In genomic region chr5:142655339-142656267, GRCh38 we compare ENCODE assay signal across 8 cellular contexts. TPM values are rescaled to one million over a fixed set of nuclear protein-coding genes. Genes with fewer than 3 reads are reported as not detected.
DNase-seq lines count a peak whose midpoint lies in the region; ATAC-seq, FAIRE-seq and TF ChIP-seq lines count a peak whose summit lies in the region.

No MANE protein-coding gene starts in this region.

- in situ Hi-C loops in G401 (cut with HindIII; ENCODE audit: low sequenced_read_pairs) = no loop called here

- no peaks in the 10 kb centered on the region for H3K9me3 ChIP-seq in kidney (ENCODE audit: control insufficient read depth in 1 of 2, low read length in 2 of 2)

- peak; percentile 98 for TF ChIP-seq CTCF in kidney (IDR thresholded peaks at IDR 0.05; ENCODE audit: borderline replicate concordance, extremely low read depth, insufficient read depth)

- H3K27ac ChIP-seq in caudate nucleus (ENCODE audit: low read depth, low read length) (peak overlapping the region; percentile 93), kidney (ENCODE audit: low read depth in 2 of 2, low read length in 2 of 2) (no peak overlapping the region)

- peak; percentile 86 for ATAC-seq in HG02798 (IDR thresholded peaks at IDR 0.05; ENCODE audit: poor library complexity, unreplicated experiment)
- ATAC-seq in HG03439 (IDR thresholded peaks at IDR 0.05; ENCODE audit: unreplicated experiment) = no peak

- no peak overlapping the region for H3K4me3 ChIP-seq in kidney (ENCODE audit: low read length in 2 of 2)

- no peak overlapping the region for H3K9ac ChIP-seq in kidney (ENCODE audit: low read length in 2 of 2)

- H3K36me3 ChIP-seq in kidney (ENCODE audit: control insufficient read depth in 1 of 2, insufficient read depth in 2 of 2, low read length in 2 of 2) = no peaks in the 10 kb centered on the region

- peak; percentile 21 for FAIRE-seq in kidney (lab: Jason Lieb, UNC)

- intact Hi-C loops in kidney (cut with DNase I) = loop anchor here (10.0 kb wide), 1 partner anchor 49 kb away; no protein-coding TSS in a partner anchor

- H3K4me1 ChIP-seq in kidney (ENCODE audit: control insufficient read depth in 1 of 2, insufficient read depth in 1 of 2, low read depth in 1 of 2, low read length in 2 of 2) = peaks cover 0 to 4% of the 10 kb centered on the region in 2 donors

- peak; percentile 91 for DNase-seq in G401 (ENCODE audit: low spot score)
- peak; percentile 86 for DNase-seq in NCI-H2196 (lab: John Stamatoyannopoulos, UW; ENCODE audit: unreplicated experiment)
- peak; percentile 35 for DNase-seq in activated CD4-positive, CD25-positive, alpha-beta regulatory T cell treated with anti-CD3 and anti-CD28 coated beads, Interleukin-2, amount 50 U/mL, for 16 hours (ENCODE audit: low read depth, low spot score)
- DNase-seq in caudate nucleus (lab: John Stamatoyannopoulos, UW) = peak in 59 of 61 donors; percentile 15 to 92 (median 76)
- peak; percentile 92 for DNase-seq in kidney
- DNase-seq in stimulated activated CD4-positive, alpha-beta T cell treated with anti-CD3 and anti-CD28 coated beads, Interleukin-2, amount 100 ng/mL, for 24 hours = peak; percentile 77 to 83

RNA-seq across cellular contexts. Expression of gene FGF1, which starts 30.3 kb away (rescaled TPM):
- 0.03 TPM in 1 of 2 replicates, not detected in the other for total RNA-seq in G401 (2014; rRNA removed; shearing (Covaris generic))
- total RNA-seq in kidney = 2.1 TPM
- 89.7 TPM for polyA plus RNA-seq in kidney (ENCODE audit: insufficient read depth, low read depth, low replicate concordance)

Comparison
In these comparisons a context has a peak if more than half of its experiments do, and no peak if none do; other contexts are left out.
1. DNase-seq: peak in every context shown above with its lines; median percentile 92 in kidney; 91 in G401; 86 in NCI-H2196; 80 in stimulated activated CD4-positive, alpha-beta T cell treated with anti-CD3 and anti-CD28 coated beads, Interleukin-2, amount 100 ng/mL, for 24 hours; 76 in caudate nucleus; 35 in activated CD4-positive, CD25-positive, alpha-beta regulatory T cell treated with anti-CD3 and anti-CD28 coated beads, Interleukin-2, amount 50 U/mL, for 16 hours.